ENCODE assay signal across 9 cellular contexts in the genomic region with DNA sequence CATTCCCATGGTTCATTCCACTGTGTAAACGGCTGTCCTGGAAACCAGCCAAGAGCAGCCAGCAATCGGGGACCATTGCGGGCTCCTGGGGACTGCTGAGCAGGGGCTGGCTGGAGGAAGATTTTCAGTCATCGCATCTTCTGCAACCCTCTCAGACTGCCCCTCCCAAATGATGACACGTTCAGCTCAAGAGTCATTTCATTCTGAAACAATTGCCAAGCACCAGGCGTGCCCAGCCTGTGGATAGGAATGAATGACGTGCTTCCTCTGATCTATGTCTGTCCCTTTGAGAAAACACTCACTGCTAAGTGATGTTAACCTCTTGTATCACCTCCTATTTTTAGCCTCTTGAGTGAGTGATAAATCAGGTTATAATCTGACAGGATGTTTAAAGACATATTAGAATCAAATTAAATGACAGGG.
A peak's percentile ranks its signal among the peaks of the same experiment; 100 is the strongest.
DNase-seq lines count a peak whose midpoint lies in the region; ATAC-seq, FAIRE-seq and TF ChIP-seq lines count a peak whose summit lies in the region.
"Had no signal": no experiment of that assay in that cellular context is flagged by ENCODE, and none has a peak within 500 bp of the region (broad histone marks: within the 10 kb centered on the region; RNA-seq: fewer than 3 reads in every experiment).

No MANE protein-coding gene starts in this region.

- no TSS peak for BruUV-seq in A673 (replicated peaks; lab: Mats Ljungman, UMichigan)
- BruUV-seq in mammary epithelial cell (replicated peaks; lab: Mats Ljungman, UMichigan): no TSS peak

- DNase-seq in A673 (ENCODE audit: low spot score) (peak; percentile 49), HFFc6 (peak; percentile 92), T-helper 1 cell (peak in 4 of 5 donors; percentile 1 to 88 (median 18)), mammary epithelial cell (peak; percentile 93), urothelium cell line (ENCODE audit: low spot score) (peak; percentile 39), GM19240 (ENCODE audit: insufficient read length, low spot score) (no peak)
- DNase-seq in naive thymus-derived CD4-positive, alpha-beta T cell: peak in 2 of 9 donors; percentile 9 to 24

- no peaks in the 10 kb centered on the region for H3K9me3 ChIP-seq in A673 (ENCODE audit: low read depth, low read length, poor library complexity, severe bottlenecking)
- no peaks in the 10 kb centered on the region for H3K9me3 ChIP-seq in mammary epithelial cell (replicated peaks; ENCODE audit: insufficient read depth, low read length)
- no peaks in the 10 kb centered on the region for H3K9me3 ChIP-seq in naive thymus-derived CD4-positive, alpha-beta T cell (ENCODE audit: control insufficient read depth in 2 of 3, low read length in 3 of 3)

- H3K27ac Mint-ChIP-seq in HFFc6: peak overlapping the region; percentile 79
- peak overlapping the region in 3 of 9 donors; percentile 7 to 78 (median 33) for H3K27ac Mint-ChIP-seq in naive thymus-derived CD4-positive, alpha-beta T cell
- H3K27ac Mint-ChIP-seq: activated naive CD4-positive, alpha-beta T cell treated with anti-CD3 and anti-CD28 coated beads, Interleukin-2, amount 50 U/mL, for 24 hours had no signal

- 28% methylated on average over 7 of the region's 7 CpGs for WGBS in mammary epithelial cell (ENCODE audit: low coverage, missing lambda C conversion rate)

- no peak overlapping the region for H3K4me3 ChIP-seq in A673 (ENCODE audit: low read depth, low read length, poor library complexity, severe bottlenecking)
- no peak overlapping the region for H3K4me3 ChIP-seq in mammary epithelial cell (replicated peaks in 1 of 3; ENCODE audit: insufficient read depth in 1 of 3, low read depth in 2 of 3, low read length in 3 of 3)
- no peak overlapping the region for H3K4me3 ChIP-seq in naive thymus-derived CD4-positive, alpha-beta T cell (ENCODE audit: low read length)

- intact Hi-C loops in A673 (cut with micrococcal nuclease; ENCODE audit: unreplicated experiment) (no loop called here), mammary epithelial cell (cut with micrococcal nuclease) (loop anchor here (5.0 kb wide), 1 partner anchor 61 kb away; a partner anchor contains a TSS)
- intact Hi-C loops in naive thymus-derived CD4-positive, alpha-beta T cell (cut with micrococcal nuclease): loop anchor here in 1 of 2 donors (5.0 kb wide), 2 partner anchors 46 to 61 kb away; a partner anchor contains a TSS

- CTCF ChIA-PET in A673 (lab: Charles Lee): no interaction called here
- CTCF ChIA-PET in mammary epithelial cell (lab: Charles Lee; ENCODE audit: low non-redundant PET): no interaction called here
- CTCF ChIA-PET in naive thymus-derived CD4-positive, alpha-beta T cell (lab: Charles Lee): interaction anchor here (0.7 kb wide), 1 partner anchor 1843 kb away, joined by 3 read pairs; no protein-coding TSS in a partner anchor

- H3K27ac ChIP-seq in A673 (ENCODE audit: low read depth, low read length, poor library complexity, severe bottlenecking) (no peak overlapping the region), mammary epithelial cell (ENCODE audit: insufficient read depth, low read depth, low read length) (peak overlapping the region; percentile 39)
- no peak overlapping the region for H3K27ac ChIP-seq in naive thymus-derived CD4-positive, alpha-beta T cell (ENCODE audit: low read depth, low read length)

- peak; percentile 87 for ATAC-seq in naive thymus-derived CD4-positive, alpha-beta T cell
- ATAC-seq in GM21717 (IDR thresholded peaks at IDR 0.05; ENCODE audit: unreplicated experiment): no peak

- FAIRE-seq in urothelium cell line (lab: Jason Lieb, UNC): no peak

- H3K27me3 Mint-ChIP-seq in HFFc6 (ENCODE audit: insufficient read depth): peaks cover 12% of the 10 kb centered on the region
- H3K27me3 Mint-ChIP-seq in naive thymus-derived CD4-positive, alpha-beta T cell: peaks cover 0 to 4% (median 0%) of the 10 kb centered on the region in 5 donors
- H3K27me3 Mint-ChIP-seq: activated naive CD4-positive, alpha-beta T cell treated with anti-CD3 and anti-CD28 coated beads, Interleukin-2, amount 50 U/mL, for 24 hours had no signal

- H4K20me1 ChIP-seq in mammary epithelial cell (ENCODE audit: insufficient read depth, low read length): no peaks in the 10 kb centered on the region

- in situ Hi-C loops in mammary epithelial cell (cut with MboI; ENCODE audit: low sequenced_read_pairs in 2 of 2): no loop called here

- peak overlapping the region; percentile 81 for H3K4me3 Mint-ChIP-seq in HFFc6
- no peak overlapping the region for H3K4me3 Mint-ChIP-seq in naive thymus-derived CD4-positive, alpha-beta T cell
- H3K4me3 Mint-ChIP-seq: activated naive CD4-positive, alpha-beta T cell treated with anti-CD3 and anti-CD28 coated beads, Interleukin-2, amount 50 U/mL, for 24 hours had no signal

- H3K36me3 Mint-ChIP-seq in HFFc6 (ENCODE audit: low read depth): no peaks in the 10 kb centered on the region
- H3K36me3 Mint-ChIP-seq in naive thymus-derived CD4-positive, alpha-beta T cell: peaks cover 0 to 21% (median 8%) of the 10 kb centered on the region in 5 donors

- H3K36me3 ChIP-seq in A673 (ENCODE audit: insufficient read depth, low read length, poor library complexity, severe bottlenecking) (no peaks in the 10 kb centered on the region), mammary epithelial cell (ENCODE audit: insufficient read depth, low read length) (no peaks in the 10 kb centered on the region)
- H3K36me3 ChIP-seq in naive thymus-derived CD4-positive, alpha-beta T cell (ENCODE audit: control insufficient read depth in 2 of 3, insufficient read depth in 3 of 3, low read length in 3 of 3): no peaks in the 10 kb centered on the region

- H2AFZ ChIP-seq in mammary epithelial cell (ENCODE audit: low read depth, low read length): no peak overlapping the region

- H3K4me2 ChIP-seq in mammary epithelial cell (ENCODE audit: insufficient read depth, low read depth, low read length): peak overlapping the region; percentile 26

- H3K4me1 ChIP-seq in A673 (ENCODE audit: insufficient read depth, low read length, poor library complexity, severe bottlenecking) (no peaks in the 10 kb centered on the region), mammary epithelial cell (ENCODE audit: insufficient read depth, low read length) (peaks cover 12% of the 10 kb centered on the region)
- peaks cover 9 to 20% of the 10 kb centered on the region in 2 donors for H3K4me1 ChIP-seq in naive thymus-derived CD4-positive, alpha-beta T cell (ENCODE audit: control insufficient read depth in 2 of 2, insufficient read depth in 2 of 2, low read length in 2 of 2)

- no peaks in the 10 kb centered on the region for H3K27me3 ChIP-seq in A673 (replicated peaks; ENCODE audit: insufficient read depth, low read depth, low read length, poor library complexity)
- H3K27me3 ChIP-seq in mammary epithelial cell (ENCODE audit: insufficient read depth, low read length): no peaks in the 10 kb centered on the region
- H3K27me3 ChIP-seq in naive thymus-derived CD4-positive, alpha-beta T cell (ENCODE audit: control insufficient read depth in 2 of 2, insufficient read depth in 2 of 2, low read length in 2 of 2): no peaks in the 10 kb centered on the region

- no peaks in the 10 kb centered on the region for H3K79me2 ChIP-seq in mammary epithelial cell (ENCODE audit: insufficient read depth, low read length)

- dilution Hi-C loops in mammary epithelial cell (cut with HindIII; ENCODE audit: low sequenced_read_pairs): loop anchor here (5.0 kb wide), 1 partner anchor 46 kb away; no protein-coding TSS in a partner anchor

- POLR2A ChIA-PET in A673 (lab: Charles Lee; ENCODE audit: low non-redundant PET): no interaction called here
- POLR2A ChIA-PET in naive thymus-derived CD4-positive, alpha-beta T cell (lab: Charles Lee): no interaction called here

- H3K9me3 Mint-ChIP-seq in HFFc6: no peaks in the 10 kb centered on the region
- H3K9me3 Mint-ChIP-seq in naive thymus-derived CD4-positive, alpha-beta T cell: peaks cover 2 to 17% (median 7%) of the 10 kb centered on the region in 11 donors

- no peak for TF ChIP-seq CTCF in A673 (conservative IDR thresholded peaks at IDR 0.05; ENCODE audit: low read depth, low read length)
- no peak for TF ChIP-seq CTCF in HFFc6 (IDR thresholded peaks at IDR 0.05)
- TF ChIP-seq CTCF in mammary epithelial cell (conservative IDR thresholded peaks at IDR 0.05 in 1 of 2, IDR thresholded peaks at IDR 0.05 in 1 of 2; ENCODE audit: extremely low read depth in 1 of 2, insufficient read depth in 1 of 2, low read depth in 1 of 2, low read length in 2 of 2): no peak

- H3K4me1 Mint-ChIP-seq in HFFc6 (ENCODE audit: low read depth): peaks cover 24% of the 10 kb centered on the region
- H3K4me1 Mint-ChIP-seq in naive thymus-derived CD4-positive, alpha-beta T cell: peaks cover 26 to 52% (median 41%) of the 10 kb centered on the region in 7 donors

- no peak overlapping the region for H3K9ac ChIP-seq in mammary epithelial cell (ENCODE audit: insufficient read depth, low read length)
